ENCODE assay signal across 25 cellular contexts in genomic region chr4:142976482-142976881, GRCh38.
DNase-seq lines count a peak whose midpoint lies in the region; ATAC-seq, FAIRE-seq and TF ChIP-seq lines count a peak whose summit lies in the region.
"Had no signal": no experiment of that assay in that cellular context is flagged by ENCODE, and none has a peak within 500 bp of the region (broad histone marks: within the 10 kb centered on the region; RNA-seq: fewer than 3 reads in every experiment).

No MANE protein-coding gene starts in this region.

- TF ChIP-seq RAD21 in HepG2 (CRISPR knock-in tag; IDR thresholded peaks at IDR 0.05) (no peak), K562 (CRISPR knock-in tag; conservative IDR thresholded peaks at IDR 0.05 in 1 of 2, IDR thresholded peaks at IDR 0.05 in 1 of 2) (no peak)

- no peak overlapping the region for H3K9ac ChIP-seq in HepG2 (ENCODE audit: insufficient read depth, low read depth, low read length)
- no peak overlapping the region for H3K9ac ChIP-seq in K562 (ENCODE audit: insufficient read depth in 1 of 2, low read depth in 2 of 2, low read length in 2 of 2)
- H3K9ac ChIP-seq: BLaER1 had no signal

- ATAC-seq in HepG2 (no peak), right lobe of liver (no peak), K562 (no peak)

- no peaks in the 10 kb centered on the region for H3K9me3 Mint-ChIP-seq in activated naive CD4-positive, alpha-beta T cell treated with anti-CD3 and anti-CD28 coated beads, Interleukin-2, amount 10 ng/mL, durations not matched to agents 7 days and 5 days
- H3K9me3 Mint-ChIP-seq: CD8-positive, alpha-beta memory T cell had no signal

- no peaks in the 10 kb centered on the region for H3K36me3 Mint-ChIP-seq in activated naive CD4-positive, alpha-beta T cell treated with anti-CD3 and anti-CD28 coated beads, Interleukin-2, amount 10 ng/mL, durations not matched to agents 7 days and 5 days
- H3K36me3 Mint-ChIP-seq: CD14-positive monocyte; CD4-positive, alpha-beta memory T cell; CD4-positive, CD25-positive, alpha-beta regulatory T cell; CD8-positive, alpha-beta memory T cell had no signal

- no peak overlapping the region for H3K4me3 ChIP-seq in HepG2 (replicated peaks in 1 of 3; ENCODE audit: insufficient read depth in 1 of 3, low read depth in 2 of 3, low read length in 3 of 3)
- no peak overlapping the region for H3K4me3 ChIP-seq in right lobe of liver
- no peak overlapping the region for H3K4me3 ChIP-seq in K562
- H3K4me3 ChIP-seq: BLaER1 had no signal

- H3K27ac ChIP-seq in HepG2 (ENCODE audit: extremely low read length, insufficient read depth, low read length): no peak overlapping the region
- no peak overlapping the region for H3K27ac ChIP-seq in right lobe of liver
- no peak overlapping the region for H3K27ac ChIP-seq in K562 (ENCODE audit: extremely low read depth, low read depth, low read length)
- H3K27ac ChIP-seq: 22Rv1, BLaER1 had no signal

- no peak for TF ChIP-seq POLR2A in HepG2 (IDR thresholded peaks at IDR 0.05; ENCODE audit: insufficient read depth in 1 of 2, low read depth in 2 of 2, low read length in 2 of 2)
- no peak for TF ChIP-seq POLR2A in right lobe of liver (IDR thresholded peaks at IDR 0.05)
- no peak for TF ChIP-seq POLR2A in K562 (conservative IDR thresholded peaks at IDR 0.05)

- H3K27me3 Mint-ChIP-seq in activated naive CD4-positive, alpha-beta T cell treated with anti-CD3 and anti-CD28 coated beads, Interleukin-2, amount 10 ng/mL, durations not matched to agents 7 days and 5 days: no peaks in the 10 kb centered on the region
- H3K27me3 Mint-ChIP-seq: CD4-positive, CD25-positive, alpha-beta regulatory T cell had no signal

- H3K9me1 ChIP-seq in K562 (ENCODE audit: control insufficient read depth, insufficient read depth, low read length): no peaks in the 10 kb centered on the region

- TF ChIP-seq CTCF in HepG2 (CRISPR knock-in tag; IDR thresholded peaks at IDR 0.05) (no peak), right lobe of liver (IDR thresholded peaks at IDR 0.05) (no peak), K562 (IDR thresholded peaks at IDR 0.05 in 2 of 3, conservative IDR thresholded peaks at IDR 0.05 in 1 of 3; ENCODE audit: insufficient read depth in 2 of 3, low read depth in 1 of 3, low read length in 3 of 3) (no peak)

- DNase-seq in HepG2 (ENCODE audit: low spot score) (no peak), right lobe of liver (no peak), K562 (ENCODE audit: extremely low read depth in 1 of 4, low spot score in 3 of 4) (no peak), NCI-H345 (lab: John Stamatoyannopoulos, UW) (no peak)
- DNase-seq in activated naive CD4-positive, alpha-beta T cell treated with anti-CD3 and anti-CD28 coated beads, Interleukin-2, amount 10 ng/mL, durations not matched to agents 7 days and 5 days: no peak
- DNase-seq: ACHN; BE2C; C1 segment of cervical spinal cord; CD4-positive, alpha-beta memory T cell; CD4-positive, CD25-positive, alpha-beta regulatory T cell; CD8-positive, alpha-beta memory T cell; COR-L47; DMS 273 treated with DMSO at 0.1 percent for 48 hours; DMS153; DMS53; DMS79; DND-41; EL; GF-D8 had no signal

- H3K4me2 ChIP-seq in HepG2 (ENCODE audit: low read depth, low read length): no peak overlapping the region
- no peak overlapping the region for H3K4me2 ChIP-seq in K562 (ENCODE audit: insufficient read depth, low read length)
- H3K4me2 ChIP-seq: BLaER1 had no signal

- POLR2A ChIA-PET in HepG2 (lab: Yijun Ruan, JAX) (no interaction called here), K562 (lab: Yijun Ruan, JAX) (no interaction called here)

- H3K27me3 ChIP-seq in HepG2 (ENCODE audit: control insufficient read depth in 1 of 2, insufficient read depth in 2 of 2, low read length in 2 of 2) (no peaks in the 10 kb centered on the region), right lobe of liver (no peaks in the 10 kb centered on the region), K562 (ENCODE audit: control insufficient read depth in 2 of 2, insufficient read depth in 2 of 2, low read length in 2 of 2) (no peaks in the 10 kb centered on the region)
- H3K27me3 ChIP-seq: BLaER1 had no signal

- H2AFZ ChIP-seq in HepG2 (ENCODE audit: low read length) (no peak overlapping the region), K562 (ENCODE audit: low read depth, low read length) (no peak overlapping the region)

- H4K20me1 ChIP-seq in HepG2 (ENCODE audit: insufficient read depth, low read length) (no peaks in the 10 kb centered on the region), K562 (replicated peaks; ENCODE audit: control insufficient read depth, insufficient read depth, low read length) (no peaks in the 10 kb centered on the region)
- H4K20me1 ChIP-seq: BLaER1 had no signal

- H3K9me3 ChIP-seq in HepG2 (ENCODE audit: low read length): no peaks in the 10 kb centered on the region
- H3K9me3 ChIP-seq in right lobe of liver: no peaks in the 10 kb centered on the region
- no peaks in the 10 kb centered on the region for H3K9me3 ChIP-seq in K562 (replicated peaks; ENCODE audit: control insufficient read depth, insufficient read depth, low read depth, low read length)
- H3K9me3 ChIP-seq: BE2C, BLaER1 had no signal

- H3K4me1 Mint-ChIP-seq in activated naive CD4-positive, alpha-beta T cell treated with anti-CD3 and anti-CD28 coated beads, Interleukin-2, amount 10 ng/mL, durations not matched to agents 7 days and 5 days: no peaks in the 10 kb centered on the region
- H3K4me1 Mint-ChIP-seq: CD14-positive monocyte; CD4-positive, alpha-beta memory T cell; CD4-positive, CD25-positive, alpha-beta regulatory T cell; CD8-positive, alpha-beta memory T cell had no signal

- FAIRE-seq in HepG2 (lab: Jason Lieb, UNC) (no peak), K562 (lab: Jason Lieb, UNC) (no peak), endometrium (lab: Jason Lieb, UNC) (peak; percentile 58)
- FAIRE-seq: GM12891, GM19239 had no signal

- H3K36me3 ChIP-seq in HepG2 (replicated peaks in 1 of 2; ENCODE audit: control insufficient read depth in 1 of 2, insufficient read depth in 2 of 2, low read length in 2 of 2): no peaks in the 10 kb centered on the region
- no peaks in the 10 kb centered on the region for H3K36me3 ChIP-seq in right lobe of liver
- no peaks in the 10 kb centered on the region for H3K36me3 ChIP-seq in K562 (ENCODE audit: control insufficient read depth, insufficient read depth, low read length)
- H3K36me3 ChIP-seq: BE2C, BLaER1 had no signal

- no peak overlapping the region for H3K27ac Mint-ChIP-seq in activated naive CD4-positive, alpha-beta T cell treated with anti-CD3 and anti-CD28 coated beads, Interleukin-2, amount 10 ng/mL, durations not matched to agents 7 days and 5 days
- H3K27ac Mint-ChIP-seq: CD14-positive monocyte; CD4-positive, alpha-beta memory T cell; CD4-positive, CD25-positive, alpha-beta regulatory T cell; CD8-positive, alpha-beta memory T cell had no signal

- TF ChIP-seq EP300 in HepG2 (IDR thresholded peaks at IDR 0.05; ENCODE audit: low read depth in 2 of 2, low read length in 2 of 2): no peak
- no peak for TF ChIP-seq EP300 in HepG2 (CRISPR knock-in tag; IDR thresholded peaks at IDR 0.05; ENCODE audit: borderline replicate concordance)
- TF ChIP-seq EP300 in K562 (IDR thresholded peaks at IDR 0.05; ENCODE audit: low read length): no peak

- no peak overlapping the region for H3K4me3 Mint-ChIP-seq in activated naive CD4-positive, alpha-beta T cell treated with anti-CD3 and anti-CD28 coated beads, Interleukin-2, amount 10 ng/mL, durations not matched to agents 7 days and 5 days
- H3K4me3 Mint-ChIP-seq: CD14-positive monocyte; CD4-positive, alpha-beta memory T cell; CD4-positive, CD25-positive, alpha-beta regulatory T cell; CD8-positive, alpha-beta memory T cell had no signal

- H3K79me2 ChIP-seq in HepG2 (ENCODE audit: insufficient read depth, low read length): no peaks in the 10 kb centered on the region
- no peaks in the 10 kb centered on the region for H3K79me2 ChIP-seq in K562 (ENCODE audit: control insufficient read depth, insufficient read depth, low read length)

- CTCF ChIA-PET in HepG2 (lab: Yijun Ruan, JAX; ENCODE audit: low intra/inter-chr PET ratio, low total read pairs): no interaction called here
- CTCF ChIA-PET in K562 (lab: Yijun Ruan, JAX; ENCODE audit: low intra/inter-chr PET ratio): no interaction called here
- CTCF ChIA-PET in activated naive CD4-positive, alpha-beta T cell treated with anti-CD3 and anti-CD28 coated beads, Interleukin-2, amount 10 ng/mL, durations not matched to agents 7 days and 5 days (lab: Charles Lee): no interaction called here

- in situ Hi-C loops in HepG2 (cut with HindIII; ENCODE audit: extremely low pct_ligation_motif_present, low pct_unique_long_range_greater_than_20kb) (loop anchor here (25.0 kb wide), 2 partner anchors 211 to 511 kb away; partner anchors contain the start of gene USP38), K562 (cut with MboI) (no loop called here)

- H3K4me1 ChIP-seq in HepG2 (ENCODE audit: insufficient read depth, low read length) (no peaks in the 10 kb centered on the region), right lobe of liver (no peaks in the 10 kb centered on the region), K562 (replicated peaks in 1 of 2; ENCODE audit: control insufficient read depth in 2 of 2, insufficient read depth in 2 of 2, low read length in 2 of 2) (no peaks in the 10 kb centered on the region)
- H3K4me1 ChIP-seq: BE2C had no signal

- intact Hi-C loops in HepG2 (cut with micrococcal nuclease; ENCODE audit: unreplicated experiment) (no loop called here), right lobe of liver (cut with DNase I) (no loop called here), K562 (cut with micrococcal nuclease) (no loop called here)

- BruUV-seq in HepG2 (replicated peaks; lab: Mats Ljungman, UMichigan) (no TSS peak), K562 (replicated peaks; lab: Mats Ljungman, UMichigan) (no TSS peak)

- 18% methylated on average over 3 of the region's 3 CpGs for WGBS in HepG2 (ENCODE audit: low lambda C conversion rate)
- WGBS in right lobe of liver (ENCODE audit: insufficient coverage, low coverage, low lambda C conversion rate, missing lambda C conversion rate): 45% methylated on average over 3 of the region's 3 CpGs
- 0% methylated on average over 3 of the region's 3 CpGs for WGBS in K562 (ENCODE audit: insufficient coverage, low coverage, missing lambda C conversion rate)

TF ChIP-seq in HepG2, 621 proteins besides CTCF, POLR2A, EP300 and RAD21 (continues in another document):
- TF ChIP-seq ZNF740 (CRISPR knock-in tag; IDR thresholded peaks at IDR 0.05) (no peak), KLF16 (CRISPR knock-in tag; IDR thresholded peaks at IDR 0.05) (no peak), ZNF205 (CRISPR knock-in tag; IDR thresholded peaks at IDR 0.05) (no peak)

TF ChIP-seq in K562, 482 proteins besides CTCF, POLR2A, EP300 and RAD21:
- no peak for TF ChIP-seq ZZZ3 (IDR thresholded peaks at IDR 0.05)
- peak; percentile 72 for TF ChIP-seq ZNF316 (IDR thresholded peaks at IDR 0.05)
- TF ChIP-seq C11orf30 (IDR thresholded peaks at IDR 0.05; ENCODE audit: low read depth): peak; percentile 22; the same call in 1 of the 2 replicates

Comparison
In these comparisons a context has a peak if more than half of its experiments do, and no peak if none do; other contexts are left out.
1. Of the 241 proteins assayed by ChIP-seq in both HepG2 and K562: peak only in HepG2: MAFF and MAFK; only in K562: none; in both: none; in neither: 239.